ENCODE assay signal across 24 cellular contexts in the genomic region with DNA sequence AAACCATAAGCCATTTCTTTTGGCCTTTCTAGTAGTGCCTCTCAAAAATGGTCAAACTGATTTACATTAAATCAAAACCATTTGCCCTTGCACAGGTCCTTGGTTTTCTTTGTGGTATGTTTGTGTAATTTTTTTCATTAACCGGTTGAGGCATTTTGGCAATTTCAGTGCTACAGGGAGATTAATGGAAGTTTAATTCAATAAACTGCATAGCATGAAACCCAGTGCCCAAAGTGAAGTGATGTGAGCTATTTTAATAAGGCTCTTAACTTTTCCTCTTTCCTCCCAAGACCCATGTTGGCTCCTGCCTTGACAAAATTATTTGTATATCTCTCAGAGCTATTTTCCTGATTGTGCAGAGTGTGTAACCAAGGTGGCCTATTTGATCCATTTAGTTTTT.
DNase-seq lines count a peak whose midpoint lies in the region; ATAC-seq and TF ChIP-seq lines count a peak whose summit lies in the region.
"Had no signal": no experiment of that assay in that cellular context is flagged by ENCODE, and none has a peak within 500 bp of the region (broad histone marks: within the 10 kb centered on the region; RNA-seq: fewer than 3 reads in every experiment).

No MANE protein-coding gene starts in this region.

- H3K4me3 ChIP-seq in endodermal cell (ENCODE audit: low read length), result no peak overlapping the region
- H3K4me3 ChIP-seq: BLaER1, GM12878 had no signal

- H3K4me3 Mint-ChIP-seq in stimulated activated memory B cell treated with anti-CD40 and anti-IgM and Interleukin-4, amounts not matched to agents 10 μg/mL and 1 μg/mL and 100 μg/mL, for 72 hours, result no peak overlapping the region
- no peak overlapping the region for H3K4me3 Mint-ChIP-seq in endodermal cell
- H3K4me3 Mint-ChIP-seq: CD14-positive monocyte; CD4-positive, alpha-beta memory T cell; CD4-positive, CD25-positive, alpha-beta regulatory T cell; CD8-positive, alpha-beta memory T cell had no signal

- H3K9me3 Mint-ChIP-seq in stimulated activated memory B cell treated with anti-CD40 and anti-IgM and Interleukin-4, amounts not matched to agents 10 μg/mL and 1 μg/mL and 100 μg/mL, for 72 hours, result no peaks in the 10 kb centered on the region
- H3K9me3 Mint-ChIP-seq in endodermal cell, result no peaks in the 10 kb centered on the region

- no peak overlapping the region for H3K27ac ChIP-seq in endodermal cell (ENCODE audit: low read depth, low read length)
- H3K27ac ChIP-seq: BLaER1 had no signal

- H3K9ac ChIP-seq in endodermal cell (ENCODE audit: extremely low read depth, low read length, poor library complexity, severe bottlenecking), result no peak overlapping the region
- H3K9ac ChIP-seq: BLaER1 had no signal

- no peak for TF ChIP-seq CTCF in endodermal cell (conservative IDR thresholded peaks at IDR 0.05)

- no peaks in the 10 kb centered on the region for H3K36me3 Mint-ChIP-seq in stimulated activated memory B cell treated with anti-CD40 and anti-IgM and Interleukin-4, amounts not matched to agents 10 μg/mL and 1 μg/mL and 100 μg/mL, for 72 hours
- H3K36me3 Mint-ChIP-seq in endodermal cell (ENCODE audit: low read depth), result no peaks in the 10 kb centered on the region
- H3K36me3 Mint-ChIP-seq: CD14-positive monocyte; CD4-positive, alpha-beta memory T cell; CD4-positive, CD25-positive, alpha-beta regulatory T cell; CD8-positive, alpha-beta memory T cell had no signal

- peak overlapping the region; percentile 42 for H3K27ac Mint-ChIP-seq in stimulated activated memory B cell treated with anti-CD40 and anti-IgM and Interleukin-4, amounts not matched to agents 10 μg/mL and 1 μg/mL and 100 μg/mL, for 72 hours
- no peak overlapping the region for H3K27ac Mint-ChIP-seq in endodermal cell
- H3K27ac Mint-ChIP-seq: CD14-positive monocyte; CD4-positive, alpha-beta memory T cell; CD8-positive, alpha-beta memory T cell had no signal

- peak; percentile 25 for DNase-seq in NCI-H446 treated with DMSO at 0.1 percent for 48 hours (lab: John Stamatoyannopoulos, UW)
- DNase-seq in NCI-H446 (lab: John Stamatoyannopoulos, UW), result no peak
- DNase-seq in SK-N-DZ (ENCODE audit: low spot score), result peak; percentile 17
- peak; percentile 28 for DNase-seq in astrocyte of the hippocampus (ENCODE audit: low read depth, low spot score)
- DNase-seq in endodermal cell, result no peak
- no peak for DNase-seq in Kasumi-1 (lab: John Stamatoyannopoulos, UW)
- DNase-seq: 8988T; ACHN; BE2C; C1 segment of cervical spinal cord; CD4-positive, alpha-beta memory T cell; CD4-positive, CD25-positive, alpha-beta regulatory T cell; CD8-positive, alpha-beta memory T cell; COR-L47; DMS 273 treated with DMSO at 0.1 percent for 48 hours; DMS153; DMS53; DND-41; EL; GDM1 had no signal

- no peaks in the 10 kb centered on the region for H3K27me3 Mint-ChIP-seq in stimulated activated memory B cell treated with anti-CD40 and anti-IgM and Interleukin-4, amounts not matched to agents 10 μg/mL and 1 μg/mL and 100 μg/mL, for 72 hours
- no peaks in the 10 kb centered on the region for H3K27me3 Mint-ChIP-seq in endodermal cell (ENCODE audit: insufficient read depth)
- H3K27me3 Mint-ChIP-seq: CD4-positive, alpha-beta memory T cell; CD4-positive, CD25-positive, alpha-beta regulatory T cell; CD8-positive, alpha-beta memory T cell had no signal

- no peaks in the 10 kb centered on the region for H3K4me1 ChIP-seq in endodermal cell (ENCODE audit: control insufficient read depth, insufficient read depth, low read length)
- H3K4me1 ChIP-seq: BE2C, BLaER1 had no signal

- no peaks in the 10 kb centered on the region for H3K9me3 ChIP-seq in endodermal cell (ENCODE audit: control insufficient read depth, low read length)
- H3K9me3 ChIP-seq: BE2C had no signal

- no peaks in the 10 kb centered on the region for H3K27me3 ChIP-seq in endodermal cell (ENCODE audit: control insufficient read depth, insufficient read depth, low read length, poor library complexity, severe bottlenecking)
- H3K27me3 ChIP-seq: BE2C, BLaER1 had no signal

- H3K4me1 Mint-ChIP-seq in stimulated activated memory B cell treated with anti-CD40 and anti-IgM and Interleukin-4, amounts not matched to agents 10 μg/mL and 1 μg/mL and 100 μg/mL, for 72 hours, result peaks cover 9% of the 10 kb centered on the region
- H3K4me1 Mint-ChIP-seq in endodermal cell, result no peaks in the 10 kb centered on the region
- H3K4me1 Mint-ChIP-seq: CD14-positive monocyte; CD4-positive, alpha-beta memory T cell; CD4-positive, CD25-positive, alpha-beta regulatory T cell; CD8-positive, alpha-beta memory T cell had no signal

- 95% methylated on average over 1 of the region's 1 CpG; no CpG with 5 or more reads in 1 of the 2 experiments for WGBS in endodermal cell (ENCODE audit: insufficient coverage in 1 of 2, insufficient read length in 1 of 2), 2 experiments

- H3K36me3 ChIP-seq in endodermal cell (ENCODE audit: control insufficient read depth, insufficient read depth, low read length), result no peaks in the 10 kb centered on the region
- H3K36me3 ChIP-seq: BE2C, BLaER1 had no signal

- no peak for ATAC-seq in stimulated activated memory B cell treated with anti-CD40 and anti-IgM and Interleukin-4, amounts not matched to agents 10 μg/mL and 1 μg/mL and 100 μg/mL, for 72 hours
- ATAC-seq: GM12878 had no signal

Comparison
In these comparisons a context has a peak if more than half of its experiments do, and no peak if none do; other contexts are left out.
1. DNase-seq: peak in NCI-H446 treated with DMSO at 0.1 percent for 48 hours (single experiment), SK-N-DZ (single experiment) and astrocyte of the hippocampus (single experiment); none in NCI-H446 (0 of 2), endodermal cell (single experiment) and Kasumi-1 (0 of 2).